In genomic region chr11:68038226-68038717, GRCh38 we compare ENCODE assay signal across 8 cellular contexts. TPM values are rescaled to one million over a fixed set of nuclear protein-coding genes. Genes with fewer than 3 reads are reported as not detected.
DNase-seq lines count a peak whose midpoint lies in the region; ATAC-seq and TF ChIP-seq lines count a peak whose summit lies in the region.

No MANE protein-coding gene starts in this region.

- H3K27ac ChIP-seq in HUES48 (ENCODE audit: low read depth, low read length) (peak overlapping the region; percentile 57), WERI-Rb-1 (peak overlapping the region; percentile 59), spleen (peak overlapping the region; percentile 85 to 97 (median 92))

- WGBS in spleen, 5 donors = 42 to 55% (median 54%) methylated on average over 10 to 13 of the region's 13 CpGs; no CpG with 5 or more reads in 1 of the 5 donors

- H3K4me1 ChIP-seq in HUES48 (ENCODE audit: control insufficient read depth, insufficient read depth, low read length) (peaks cover 17% of the 10 kb centered on the region; the same call in 1 of the 2 replicates), spleen (peaks cover 40 to 92% (median 66%) of the 10 kb centered on the region in 6 donors)

- peak; percentile 1 for ATAC-seq in left ventricle myocardium superior
- no peak for ATAC-seq in HG03097 (IDR thresholded peaks at IDR 0.05; ENCODE audit: low FRiP score, unreplicated experiment)
- no peak for ATAC-seq in HG03457 (IDR thresholded peaks at IDR 0.05; ENCODE audit: unreplicated experiment)

- TF ChIP-seq POLR2A in spleen (IDR thresholded peaks at IDR 0.05) = no peak

- no peak for TF ChIP-seq CTCF in WERI-Rb-1 (IDR thresholded peaks at IDR 0.05; ENCODE audit: low read depth, low read length)
- TF ChIP-seq CTCF in spleen (IDR thresholded peaks at IDR 0.05 in 8 of 11, conservative IDR thresholded peaks at IDR 0.05 in 3 of 11) = no peak

- H3K36me3 ChIP-seq in HUES48 (ENCODE audit: control insufficient read depth, insufficient read depth, low read length) (peaks cover 16% of the 10 kb centered on the region), WERI-Rb-1 (peaks cover 12% of the 10 kb centered on the region), spleen (peaks cover 0 to 52% (median 29%) of the 10 kb centered on the region in 6 donors)

- DNase-seq in WERI-Rb-1 (peak; percentile 64), left ventricle myocardium superior (no peak), spleen (peak; percentile 86)
- no peak for DNase-seq in NK-92 treated with Interleukin-12 subunit alpha and Interleukin-12 subunit beta, amount 100 ng/mL, for 24 hours (lab: John Stamatoyannopoulos, UW)
- DNase-seq in stimulated activated CD4-positive, alpha-beta T cell treated with anti-CD3 and anti-CD28 coated beads, Interleukin-4, amount 100 ng/mL, for 1 hour = no peak

- H3K9ac ChIP-seq in HUES48 (ENCODE audit: low read depth, low read length) = peak overlapping the region; percentile 58

- H3K9me3 ChIP-seq in HUES48 (ENCODE audit: control insufficient read depth, insufficient read depth, low read length) (no peaks in the 10 kb centered on the region), WERI-Rb-1 (ENCODE audit: severe bottlenecking) (no peaks in the 10 kb centered on the region), spleen (no peaks in the 10 kb centered on the region)

- intact Hi-C loops in left ventricle myocardium superior (cut with micrococcal nuclease) (no loop called here), spleen (cut with DNase I; ENCODE audit: low total_unique reads) (no loop called here)

- H3K27me3 ChIP-seq in HUES48 (ENCODE audit: control insufficient read depth, insufficient read depth, low read length) = no peaks in the 10 kb centered on the region
- no peaks in the 10 kb centered on the region for H3K27me3 ChIP-seq in WERI-Rb-1 (ENCODE audit: insufficient read depth, low read depth, severe bottlenecking)
- H3K27me3 ChIP-seq in spleen (replicated peaks in 1 of 7) = no peaks in the 10 kb centered on the region

- H3K4me3 ChIP-seq in HUES48 (ENCODE audit: low read depth, low read length) (peak overlapping the region; percentile 60; the same call in 1 of the 2 replicates), WERI-Rb-1 (ENCODE audit: low read depth, low read length) (no peak overlapping the region), spleen (peak overlapping the region; percentile 67 to 97 (median 86))

RNA-seq across cellular contexts. Expression of gene TCIRG1, which starts 0.6 kb away (rescaled TPM):
- total RNA-seq in left ventricle myocardium superior (25.8 TPM), spleen (100 to 1,000 TPM; 286 to 540 (median 360) TPM)
- polyA plus RNA-seq in spleen = 100 to 1,000 TPM; 199 to 707 (median 698) TPM

RNA-seq across cellular contexts. Expression of gene NDUFS8, which starts 7.8 kb away (rescaled TPM):
- total RNA-seq in left ventricle myocardium superior = 514 TPM
- 100 to 1,000 TPM in 2 of 7 donors, 10 to 100 TPM in 5; 75.4 to 125 (median 91.5) TPM for total RNA-seq in spleen
- polyA plus RNA-seq in spleen = 100 to 1,000 TPM in 2 of 3 donors, 10 to 100 TPM in 1; 94.8 to 132 (median 105) TPM

RNA-seq across cellular contexts. Expression of gene ALDH3B1, which starts 28.1 kb away (rescaled TPM):
- total RNA-seq in left ventricle myocardium superior = 4.9 TPM
- 10 to 100 TPM; 24.8 to 46.8 (median 37.8) TPM for total RNA-seq in spleen
- polyA plus RNA-seq in spleen = 10 to 100 TPM in 1 of 3 donors, 1 to 10 TPM in 2; 7.8 to 16.4 (median 7.9) TPM

RNA-seq across cellular contexts. Expression of gene UNC93B1, which starts 34.4 kb away (rescaled TPM):
- total RNA-seq in left ventricle myocardium superior (7.6 TPM), spleen (100 to 1,000 TPM; 110 to 151 (median 128) TPM)
- 100 to 1,000 TPM; 112 to 192 (median 162) TPM for polyA plus RNA-seq in spleen

Comparison
In these comparisons a context has a peak if more than half of its experiments do, and no peak if none do; other contexts are left out.
1. DNase-seq: peak in WERI-Rb-1 (single experiment) and spleen (single experiment); none in left ventricle myocardium superior (single experiment), NK-92 treated with Interleukin-12 subunit alpha and Interleukin-12 subunit beta, amount 100 ng/mL, for 24 hours (single experiment) and stimulated activated CD4-positive, alpha-beta T cell treated with anti-CD3 and anti-CD28 coated beads, Interleukin-4, amount 100 ng/mL, for 1 hour (single experiment).
2. RNA of gene TCIRG1, which starts 0.6 kb away (total RNA-seq): 286 to 540 TPM in spleen; 25.8 TPM in left ventricle myocardium superior (single experiment); every median in the first group is over 10 times any median in the second.
3. Peak in every context shown above with its lines, with median percentiles within 50 percentile points of each other: H3K27ac ChIP-seq.